In genomic region chr1:16181887-16182719, GRCh38 we compare ENCODE assay signal across 8 cellular contexts. TPM values are rescaled to one million over a fixed set of nuclear protein-coding genes. Genes with fewer than 3 reads are reported as not detected.
DNase-seq lines count a peak whose midpoint lies in the region; ATAC-seq, FAIRE-seq and TF ChIP-seq lines count a peak whose summit lies in the region.

No MANE protein-coding gene starts in this region.

- no peak overlapping the region for H3K23ac ChIP-seq in H9 (ENCODE audit: insufficient read length, low read depth, low read length)

- peaks cover 3% of the 10 kb centered on the region for H3K27me3 Mint-ChIP-seq in H9 (ENCODE audit: low read depth)
- peaks cover 1% of the 10 kb centered on the region for H3K27me3 Mint-ChIP-seq in activated naive CD8-positive, alpha-beta T cell treated with anti-CD3 and anti-CD28 coated beads, Interleukin-2, amount 50 U/mL, for 24 hours

- no peak overlapping the region for H4K8ac ChIP-seq in H9 (replicated peaks; ENCODE audit: insufficient read length, low read depth, low read length)

- H3K9me3 Mint-ChIP-seq in H9 = no peaks in the 10 kb centered on the region
- H3K9me3 Mint-ChIP-seq in activated naive CD8-positive, alpha-beta T cell treated with anti-CD3 and anti-CD28 coated beads, Interleukin-2, amount 50 U/mL, for 24 hours = no peaks in the 10 kb centered on the region

- peaks cover 12 to 20% of the 10 kb centered on the region in 2 experiments for H3K4me1 Mint-ChIP-seq in H9
- no peaks in the 10 kb centered on the region for H3K4me1 Mint-ChIP-seq in activated naive CD8-positive, alpha-beta T cell treated with anti-CD3 and anti-CD28 coated beads, Interleukin-2, amount 50 U/mL, for 24 hours

- no peak overlapping the region for H3K9ac ChIP-seq in H9 (ENCODE audit: extremely low read depth, insufficient read length, low read length)
- peak overlapping the region in 1 of 2 experiments; percentile 63; a peak in 1 of 4 replicates for H3K9ac ChIP-seq in K562 (ENCODE audit: insufficient read depth in 1 of 2, low read depth in 2 of 2, low read length in 2 of 2)
- H3K9ac ChIP-seq in iPS-20b (ENCODE audit: low read depth, low read length) = peak overlapping the region; percentile 66; the same call in 1 of the 2 replicates
- H3K9ac ChIP-seq in skeletal muscle tissue (ENCODE audit: low read depth in 1 of 3, low read length in 3 of 3) = peak overlapping the region; percentile 2 to 36 (median 19)

- CTCF ChIA-PET in K562 (lab: Yijun Ruan, JAX; ENCODE audit: low intra/inter-chr PET ratio) = no interaction called here

- no peak for FAIRE-seq in K562 (lab: Jason Lieb, UNC)

- TF ChIP-seq CTCF in H9 (conservative IDR thresholded peaks at IDR 0.05) (no peak), K562 (IDR thresholded peaks at IDR 0.05 in 2 of 3, conservative IDR thresholded peaks at IDR 0.05 in 1 of 3; ENCODE audit: insufficient read depth in 2 of 3, low read depth in 1 of 3, low read length in 3 of 3) (no peak)

- in situ Hi-C loops in K562 (cut with MboI) = no loop called here

- no peak overlapping the region for H3T11ph ChIP-seq in H9 (ENCODE audit: low read length)

- peak overlapping the region; percentile 88 for H3K14ac ChIP-seq in H9 (ENCODE audit: insufficient read depth, low read length)

- no peak overlapping the region for H3K4ac ChIP-seq in H9 (ENCODE audit: low read depth, low read length)

- ATAC-seq in K562 (no peak; the same call in 2 of the 3 replicates), GM21526 (IDR thresholded peaks at IDR 0.05; ENCODE audit: low FRiP score, unreplicated experiment) (no peak)
- no peak for ATAC-seq in activated naive CD8-positive, alpha-beta T cell treated with anti-CD3 and anti-CD28 coated beads, Interleukin-2, amount 50 U/mL, for 24 hours

- WGBS in H9 (ENCODE audit: extremely low coverage, insufficient read length, low lambda C conversion rate) = no CpG with 5 or more reads among the region's 18 CpGs
- 66% methylated on average over 18 of the region's 18 CpGs for WGBS in K562 (ENCODE audit: insufficient coverage, low coverage, missing lambda C conversion rate)

- H4K20me1 ChIP-seq in H9 (ENCODE audit: control insufficient read depth, insufficient read depth, insufficient read length) = no peaks in the 10 kb centered on the region
- no peaks in the 10 kb centered on the region for H4K20me1 ChIP-seq in K562 (replicated peaks; ENCODE audit: control insufficient read depth, insufficient read depth, low read length)

- H3K18ac ChIP-seq in H9 (ENCODE audit: insufficient read length, low read depth, low read length) = peak overlapping the region; percentile 78

- H3K4me3 Mint-ChIP-seq in H9 = peak overlapping the region in 1 of 2 experiments; percentile 50; a peak in 1 of 5 replicates
- no peak overlapping the region for H3K4me3 Mint-ChIP-seq in activated naive CD8-positive, alpha-beta T cell treated with anti-CD3 and anti-CD28 coated beads, Interleukin-2, amount 50 U/mL, for 24 hours

- DNase-seq in H9 = peak; percentile 93
- DNase-seq in K562 (ENCODE audit: extremely low read depth in 1 of 4, low spot score in 3 of 4) = no peak
- no peak for DNase-seq in NCI-H1092 (lab: John Stamatoyannopoulos, UW)
- no peak for DNase-seq in activated naive CD8-positive, alpha-beta T cell treated with anti-CD3 and anti-CD28 coated beads, Interleukin-2, amount 50 U/mL, for 24 hours
- no peak for DNase-seq in activated CD4-positive, alpha-beta T cell treated with anti-CD3 and anti-CD28 coated beads, Interleukin-2, amount 50 U/mL, for 48 hours

- H4K5ac ChIP-seq in H9 (ENCODE audit: insufficient read length, low read depth, low read length) = no peak overlapping the region

- H4K91ac ChIP-seq in H9 (ENCODE audit: insufficient read length, low read depth, low read length) = no peak overlapping the region

- no peaks in the 10 kb centered on the region for H3K23me2 ChIP-seq in H9 (ENCODE audit: insufficient read length, low read depth, low read length, poor library complexity, severe bottlenecking)

- H3K9me3 ChIP-seq in H9 (ENCODE audit: control insufficient read depth, low read depth, low read length) (no peaks in the 10 kb centered on the region), K562 (replicated peaks; ENCODE audit: control insufficient read depth, insufficient read depth, low read depth, low read length) (no peaks in the 10 kb centered on the region), iPS-20b (ENCODE audit: insufficient read depth, low read depth, low read length) (no peaks in the 10 kb centered on the region), skeletal muscle tissue (ENCODE audit: control insufficient read depth in 3 of 3, low read length in 3 of 3) (no peaks in the 10 kb centered on the region)

- H3K27me3 ChIP-seq in H9 (ENCODE audit: insufficient read depth, low read length) (no peaks in the 10 kb centered on the region), K562 (ENCODE audit: control insufficient read depth in 2 of 2, insufficient read depth in 2 of 2, low read length in 2 of 2) (no peaks in the 10 kb centered on the region), iPS-20b (ENCODE audit: insufficient read depth, low read length) (no peaks in the 10 kb centered on the region), skeletal muscle tissue (ENCODE audit: control insufficient read depth in 3 of 3, insufficient read depth in 3 of 3, low read length in 3 of 3) (peaks cover 0 to 3% (median 0%) of the 10 kb centered on the region in 3 donors)

- H3K36me3 ChIP-seq in K562 (ENCODE audit: control insufficient read depth, insufficient read depth, low read length) (no peaks in the 10 kb centered on the region), iPS-20b (ENCODE audit: insufficient read depth, low read depth, low read length) (no peaks in the 10 kb centered on the region), skeletal muscle tissue (ENCODE audit: control insufficient read depth in 3 of 3, insufficient read depth in 3 of 3, low read length in 3 of 3) (no peaks in the 10 kb centered on the region)

- H3K56ac ChIP-seq in H9 (ENCODE audit: insufficient read length, low read depth, low read length) = no peak overlapping the region

- H2AFZ ChIP-seq in H9 (ENCODE audit: low read length) = no peak overlapping the region
- no peak overlapping the region for H2AFZ ChIP-seq in K562 (ENCODE audit: low read depth, low read length)

- no peak for TF ChIP-seq RAD21 in K562 (CRISPR knock-in tag; conservative IDR thresholded peaks at IDR 0.05 in 1 of 2, IDR thresholded peaks at IDR 0.05 in 1 of 2)

- H3K27ac Mint-ChIP-seq in H9 = peak overlapping the region; percentile 94 to 98 (median 96)
- H3K27ac Mint-ChIP-seq in activated naive CD8-positive, alpha-beta T cell treated with anti-CD3 and anti-CD28 coated beads, Interleukin-2, amount 50 U/mL, for 24 hours = no peak overlapping the region

- H3K79me2 ChIP-seq in H9 (ENCODE audit: insufficient read depth, low read length) (no peaks in the 10 kb centered on the region), K562 (ENCODE audit: control insufficient read depth, insufficient read depth, low read length) (no peaks in the 10 kb centered on the region)

- H2BK15ac ChIP-seq in H9 (ENCODE audit: low read depth, low read length) = no peak overlapping the region

- TF ChIP-seq EP300 in K562 (IDR thresholded peaks at IDR 0.05; ENCODE audit: low read length) = no peak

- H3K36me3 Mint-ChIP-seq in H9 (ENCODE audit: insufficient read depth in 1 of 3, low read depth in 3 of 3) = no peaks in the 10 kb centered on the region
- H3K36me3 Mint-ChIP-seq in activated naive CD8-positive, alpha-beta T cell treated with anti-CD3 and anti-CD28 coated beads, Interleukin-2, amount 50 U/mL, for 24 hours (ENCODE audit: low read depth) = no peaks in the 10 kb centered on the region

- no peaks in the 10 kb centered on the region for H3K4me1 ChIP-seq in H9 (ENCODE audit: insufficient read depth, low read length)
- H3K4me1 ChIP-seq in K562 (replicated peaks in 1 of 2; ENCODE audit: control insufficient read depth in 2 of 2, insufficient read depth in 2 of 2, low read length in 2 of 2) = peaks cover 0 to 23% of the 10 kb centered on the region in 2 experiments; a peak in 3 of 5 replicates
- peaks cover 9% of the 10 kb centered on the region for H3K4me1 ChIP-seq in iPS-20b (ENCODE audit: insufficient read depth, low read length)
- peaks cover 21 to 28% (median 24%) of the 10 kb centered on the region in 3 donors for H3K4me1 ChIP-seq in skeletal muscle tissue (ENCODE audit: control insufficient read depth in 3 of 3, insufficient read depth in 3 of 3, low read length in 3 of 3)

- no peak overlapping the region for H2BK120ac ChIP-seq in H9 (ENCODE audit: low read depth, low read length, poor library complexity, severe bottlenecking)

- H3K4me2 ChIP-seq in H9 (ENCODE audit: insufficient read depth, insufficient read length, low read length) (no peak overlapping the region), K562 (ENCODE audit: insufficient read depth, low read length) (no peak overlapping the region)

- H3K27ac ChIP-seq in H9 (ENCODE audit: insufficient read length, low read depth, low read length) (no peak overlapping the region), K562 (ENCODE audit: extremely low read depth, low read depth, low read length) (no peak overlapping the region), iPS-20b (ENCODE audit: low read length) (peak overlapping the region; percentile 83), skeletal muscle tissue (ENCODE audit: low read depth, low read length) (peak overlapping the region; percentile 86)

- no peak for TF ChIP-seq POLR2A in K562 (conservative IDR thresholded peaks at IDR 0.05)

- BruUV-seq in K562 (replicated peaks; lab: Mats Ljungman, UMichigan) = no TSS peak

- no peak overlapping the region for H2BK5ac ChIP-seq in H9 (ENCODE audit: insufficient read length, low read length)

- no peak overlapping the region for H2AK5ac ChIP-seq in H9 (ENCODE audit: insufficient read length, low read length)

- intact Hi-C loops in K562 (cut with micrococcal nuclease) = no loop called here

- POLR2A ChIA-PET in K562 (lab: Yijun Ruan, JAX) = interaction anchor here (0.6 to 1.2 kb wide), 3 partner anchors 10 to 1315 kb away, joined by 3 to 6 read pairs (median 4); no protein-coding TSS in a partner anchor

- peak overlapping the region; percentile 71 for H2BK12ac ChIP-seq in H9 (ENCODE audit: insufficient read length, low read depth, low read length)

- no peaks in the 10 kb centered on the region for H3K9me1 ChIP-seq in K562 (ENCODE audit: control insufficient read depth, insufficient read depth, low read length)

- H3K4me3 ChIP-seq in K562 = no peak overlapping the region
- no peak overlapping the region for H3K4me3 ChIP-seq in iPS-20b (ENCODE audit: low read length)
- no peak overlapping the region for H3K4me3 ChIP-seq in skeletal muscle tissue (ENCODE audit: low read length in 3 of 3)

- no peak overlapping the region for H2BK20ac ChIP-seq in H9 (ENCODE audit: low read depth, low read length, poor library complexity, severe bottlenecking)

- H3K79me1 ChIP-seq in H9 (ENCODE audit: insufficient read depth, low read depth, low read length, poor library complexity, severe bottlenecking) = no peaks in the 10 kb centered on the region

RNA-seq across cellular contexts. Expression of gene EPHA2, which starts 26.2 kb away (rescaled TPM):
- 32.8 and 33.1 TPM in 2 replicates for total RNA-seq in H9 (2021)
- 0.55 and 1.5 TPM in 2 replicates for total RNA-seq in K562 (2011; cell fraction: chromatin; rRNA removed; ENCODE audit: low replicate concordance)
- total RNA-seq in K562 (2011; cell fraction: nucleolus; rRNA removed) = 0.79 and 1.2 TPM in 2 replicates
- total RNA-seq in K562 (2011; cell fraction: nucleoplasm; rRNA removed) = 0.15 and 0.23 TPM in 2 replicates
- total RNA-seq in K562 (2014; rRNA removed) = not detected in 2 replicates
- total RNA-seq in K562 (2014; rRNA removed; fragmentation: Illumina TruSeq; extraction: Trizol) = 0.04 and 0.06 TPM in 2 replicates
- not detected in 2 replicates for total RNA-seq in K562 (2015; rRNA removed; fragmentation: Illumina TruSeq; extraction: Trizol)
- total RNA-seq in K562 (2021) = 0.36 and 0.40 TPM in 2 replicates
- 0.16 and 0.17 TPM in 2 replicates for polyA plus RNA-seq in K562 (2011; rRNA removed)
- 0.09 and 0.70 TPM in 2 replicates for polyA plus RNA-seq in K562 (2011; cell fraction: cytosol; rRNA removed)
- polyA plus RNA-seq in K562 (2011; cell fraction: nucleus; rRNA removed) = 0.24 and 0.92 TPM in 2 replicates
- polyA plus RNA-seq in K562 (2012) = 0.07 and 0.09 TPM in 2 replicates
- 0.07 and 0.12 TPM in 2 replicates for polyA plus RNA-seq in K562 (2014; fragmentation: Illumina TruSeq; extraction: Trizol)
- polyA plus RNA-seq in K562 (2014; fragmentation: Nextera tagmentation; extraction: Ambion mirVana) = not detected
- 0.05 TPM in 2 replicates for polyA plus RNA-seq in K562 (2014; rRNA removed)
- polyA minus RNA-seq in K562 (2011; rRNA and poly(A)+ RNA removed) = 0.15 and 0.28 TPM in 2 replicates
- polyA minus RNA-seq in K562 (2011; cell fraction: cytosol; rRNA and poly(A)+ RNA removed) = 1.7 and 2.2 TPM in 2 replicates
- polyA minus RNA-seq in K562 (2011; cell fraction: nucleus; rRNA and poly(A)+ RNA removed) = 0.33 and 0.81 TPM in 2 replicates
- total RNA-seq in skeletal muscle tissue = 5.2 TPM

RNA-seq across cellular contexts. Expression of gene ARHGEF19, which starts 30.3 kb away (rescaled TPM):
- total RNA-seq in H9 (2021) (18.5 and 21.1 TPM in 2 replicates), K562 (2014; rRNA removed) (6.3 and 7.0 TPM in 2 replicates), K562 (2014; rRNA removed; fragmentation: Illumina TruSeq; extraction: Trizol) (2.7 and 4.3 TPM in 2 replicates), K562 (2015; rRNA removed; fragmentation: Illumina TruSeq; extraction: Trizol) (5.2 and 6.0 TPM in 2 replicates), K562 (2021) (11.2 and 15.1 TPM in 2 replicates), skeletal muscle tissue (0.52 TPM)
- 15.4 and 51.0 TPM in 2 replicates for total RNA-seq in K562 (2011; cell fraction: chromatin; rRNA removed; ENCODE audit: low replicate concordance)
- 25.4 and 38.4 TPM in 2 replicates for total RNA-seq in K562 (2011; cell fraction: nucleolus; rRNA removed)
- 20.2 and 22.1 TPM in 2 replicates for total RNA-seq in K562 (2011; cell fraction: nucleoplasm; rRNA removed)
- polyA plus RNA-seq in K562 (2011; rRNA removed) (21.0 and 33.1 TPM in 2 replicates), K562 (2014; fragmentation: Illumina TruSeq; extraction: Trizol) (4.4 and 10.8 TPM in 2 replicates), K562 (2014; fragmentation: Nextera tagmentation; extraction: Ambion mirVana) (1 to 10 TPM in 1 of 2 experiments, under 1 TPM in 1; 0.73 to 1.1 TPM), K562 (2014; rRNA removed) (14.8 and 17.1 TPM in 2 replicates)
- polyA plus RNA-seq in K562 (2011; cell fraction: cytosol; rRNA removed) = 31.5 and 39.3 TPM in 2 replicates
- 84.8 and 93.8 TPM in 2 replicates for polyA plus RNA-seq in K562 (2011; cell fraction: nucleus; rRNA removed)
- 14.3 and 15.2 TPM in 2 replicates for polyA plus RNA-seq in K562 (2012)
- 7.3 and 9.1 TPM in 2 replicates for polyA minus RNA-seq in K562 (2011; rRNA and poly(A)+ RNA removed)
- 9.3 and 17.2 TPM in 2 replicates for polyA minus RNA-seq in K562 (2011; cell fraction: cytosol; rRNA and poly(A)+ RNA removed)
- polyA minus RNA-seq in K562 (2011; cell fraction: nucleus; rRNA and poly(A)+ RNA removed) = 17.2 and 21.5 TPM in 2 replicates

RNA-seq across cellular contexts. Expression of gene CPLANE2, which starts 54.9 kb away (rescaled TPM):
- total RNA-seq in H9 (2021) (6.3 and 7.7 TPM in 2 replicates), K562 (2014; rRNA removed) (19.9 and 27.8 TPM in 2 replicates), K562 (2014; rRNA removed; fragmentation: Illumina TruSeq; extraction: Trizol) (3.3 and 3.7 TPM in 2 replicates), K562 (2015; rRNA removed; fragmentation: Illumina TruSeq; extraction: Trizol) (8.0 and 8.3 TPM in 2 replicates), K562 (2021) (17.8 and 20.9 TPM in 2 replicates), skeletal muscle tissue (3.1 TPM)
- 6.0 and 32.3 TPM in 2 replicates for total RNA-seq in K562 (2011; cell fraction: chromatin; rRNA removed; ENCODE audit: low replicate concordance)
- total RNA-seq in K562 (2011; cell fraction: nucleolus; rRNA removed) = 25.7 and 37.9 TPM in 2 replicates
- total RNA-seq in K562 (2011; cell fraction: nucleoplasm; rRNA removed) = 15.3 and 20.1 TPM in 2 replicates
- polyA plus RNA-seq in K562 (2011; rRNA removed) (10.9 and 15.9 TPM in 2 replicates), K562 (2014; fragmentation: Illumina TruSeq; extraction: Trizol) (8.1 and 13.6 TPM in 2 replicates), K562 (2014; fragmentation: Nextera tagmentation; extraction: Ambion mirVana) (under 1 TPM; 0.17 to 0.32 TPM), K562 (2014; rRNA removed) (10.3 and 15.5 TPM in 2 replicates)
- polyA plus RNA-seq in K562 (2011; cell fraction: cytosol; rRNA removed) = 14.2 and 28.7 TPM in 2 replicates
- polyA plus RNA-seq in K562 (2011; cell fraction: nucleus; rRNA removed) = 22.8 and 30.9 TPM in 2 replicates
- polyA plus RNA-seq in K562 (2012) = 16.0 and 21.8 TPM in 2 replicates
- 11.8 and 19.8 TPM in 2 replicates for polyA minus RNA-seq in K562 (2011; rRNA and poly(A)+ RNA removed)
- 18.6 and 24.7 TPM in 2 replicates for polyA minus RNA-seq in K562 (2011; cell fraction: cytosol; rRNA and poly(A)+ RNA removed)
- 21.7 and 22.7 TPM in 2 replicates for polyA minus RNA-seq in K562 (2011; cell fraction: nucleus; rRNA and poly(A)+ RNA removed)

Comparison
In these comparisons a context has a peak if more than half of its experiments do, and no peak if none do; other contexts are left out.
1. H3K27ac ChIP-seq: peak in iPS-20b (single experiment) and skeletal muscle tissue (single experiment); none in H9 (single experiment) and K562 (single experiment).